ENCODE assay signal across 1 cellular context in genomic region chr21:41167348-41168342, GRCh38.
TF ChIP-seq lines count a peak whose summit lies in the region.

TSS of gene BACE2 (plus strand) at chr21:41168160. CDS start at chr21:41168264, 104 bp downstream.

TF ChIP-seq in H1, 55 proteins besides CTCF, POLR2A, EP300 and RAD21 (continued from another document):
- TF ChIP-seq PHF8 (conservative IDR thresholded peaks at IDR 0.05; ENCODE audit: low read depth, low read length) (0 out of 2 replicates have a peak, but pooled peaks have one; percentile 41), RNF2 (IDR thresholded peaks at IDR 0.05; ENCODE audit: borderline replicate concordance, low read depth, low read length, missing control alignments, poor library complexity, severe bottlenecking) (no peak)
